Comparison of ENCODE assay signal across 10 cellular contexts in the genomic region with DNA sequence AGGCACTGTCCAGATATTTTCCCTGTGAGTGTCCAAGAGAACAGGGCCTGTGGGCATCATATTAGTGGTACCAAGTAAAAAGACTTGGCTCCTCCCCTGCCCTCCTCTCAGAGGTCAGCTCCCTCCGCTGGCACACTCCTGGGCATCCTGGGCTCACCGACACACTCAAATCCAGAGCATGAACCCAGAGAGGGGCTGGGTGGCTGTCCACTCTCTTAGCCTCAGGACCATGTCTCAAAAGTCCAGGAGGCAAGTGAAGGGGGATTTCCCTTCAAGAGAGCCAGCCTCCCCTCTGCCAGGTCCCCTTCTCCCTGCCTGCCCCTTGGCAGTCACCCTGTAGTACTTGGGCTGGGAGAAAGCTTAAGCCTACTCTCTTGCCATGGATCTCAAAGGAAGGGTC. TPM values are rescaled to one million over a fixed set of nuclear protein-coding genes. Genes with fewer than 3 reads are reported as not detected.
A peak's percentile ranks its signal among the peaks of the same experiment; 100 is the strongest.
DNase-seq lines count a peak whose midpoint lies in the region; ATAC-seq, FAIRE-seq and TF ChIP-seq lines count a peak whose summit lies in the region.
"Had no signal": no experiment of that assay in that cellular context is flagged by ENCODE, and none has a peak within 500 bp of the region (broad histone marks: within the 10 kb centered on the region; RNA-seq: fewer than 3 reads in every experiment).

No MANE protein-coding gene starts in this region.

- H4K20me1 ChIP-seq in H1 (replicated peaks in 1 of 2; ENCODE audit: control insufficient read depth in 1 of 2, insufficient read depth in 2 of 2, low read length in 2 of 2) = no peaks in the 10 kb centered on the region

- no peak overlapping the region for H3K23ac ChIP-seq in H1 (ENCODE audit: insufficient read length)

- no peak for ATAC-seq in Panc1

- no peak overlapping the region for H3K9ac ChIP-seq in H1 (replicated peaks in 1 of 4; ENCODE audit: extremely low read depth in 1 of 4, low read depth in 3 of 4, low read length in 3 of 4)

- H2BK5ac ChIP-seq in H1 (ENCODE audit: low read depth, low read length) = peak overlapping the region; percentile 56; the same call in 1 of the 2 replicates

- no peak for TF ChIP-seq EP300 in H1 (IDR thresholded peaks at IDR 0.05; ENCODE audit: borderline replicate concordance in 1 of 2, low read depth in 2 of 2, low read length in 2 of 2)
- no peak for TF ChIP-seq EP300 in ovary (IDR thresholded peaks at IDR 0.05)

- FAIRE-seq in H1 (lab: Jason Lieb, UNC) = no peak
- FAIRE-seq: G401.6 had no signal

- H3K23me2 ChIP-seq in H1 (ENCODE audit: low read depth, low read length) = peaks cover 17% of the 10 kb centered on the region

- H2AFZ ChIP-seq in H1 (ENCODE audit: low read length) = no peak overlapping the region

- CTCF ChIA-PET in Panc1 (lab: Charles Lee) (interaction anchor here (0.5 kb wide), 1 partner anchor 291 kb away, joined by 5 read pairs; the partner anchor contains the start of gene CBL), H1 (lab: Charles Lee; ENCODE audit: partially characterized antibody) (interaction anchor here (0.6 to 1.0 kb wide), 2 partner anchors 28 to 32 kb away, joined by 3 to 4 read pairs; partner anchors contain the start of gene CXCR5)

- H3K4me1 ChIP-seq in Panc1 (ENCODE audit: control insufficient read depth, insufficient read depth, low read length) (peaks cover 94% of the 10 kb centered on the region), H1 (replicated peaks in 1 of 4; ENCODE audit: control insufficient read depth in 3 of 4, insufficient read depth in 4 of 4, low read length in 3 of 4) (peaks cover 18 to 79% (median 73%) of the 10 kb centered on the region in 4 experiments), ovary (ENCODE audit: insufficient read depth) (peaks cover 60% of the 10 kb centered on the region)

- no peaks in the 10 kb centered on the region for H3K27me3 ChIP-seq in Panc1 (ENCODE audit: control insufficient read depth, insufficient read depth, low read length)
- H3K27me3 ChIP-seq in H1 (replicated peaks in 1 of 4; ENCODE audit: control insufficient read depth in 3 of 4, extremely low read depth in 1 of 4, insufficient read depth in 3 of 4, low read length in 3 of 4) = no peaks in the 10 kb centered on the region
- no peaks in the 10 kb centered on the region for H3K27me3 ChIP-seq in ovary

- no peak for TF ChIP-seq RAD21 in H1 (IDR thresholded peaks at IDR 0.05 in 1 of 2, conservative IDR thresholded peaks at IDR 0.05 in 1 of 2; ENCODE audit: low read depth in 2 of 2, low read length in 2 of 2)

- H4K91ac ChIP-seq in H1 (replicated peaks; ENCODE audit: insufficient read length, low read length) = peak overlapping the region; percentile 25

- no peak overlapping the region for H2BK20ac ChIP-seq in H1 (ENCODE audit: low read length)

- in situ Hi-C loops in Panc1 (cut with HindIII; ENCODE audit: low pct_unique_long_range_greater_than_20kb, low sequenced_read_pairs) = no loop called here

- no peak overlapping the region for H3K4me3 ChIP-seq in Panc1 (ENCODE audit: low read depth in 2 of 2, low read length in 2 of 2)
- no peak overlapping the region for H3K4me3 ChIP-seq in H1 (ENCODE audit: extremely low read depth in 1 of 4, insufficient read depth in 2 of 4, low read depth in 3 of 4, low read length in 4 of 4)
- H3K4me3 ChIP-seq in ovary = no peak overlapping the region

- H3K56ac ChIP-seq in H1 (replicated peaks; ENCODE audit: insufficient read length, low read depth, low read length) = no peak overlapping the region

- no TSS peak for BruUV-seq in Panc1 (replicated peaks; lab: Mats Ljungman, UMichigan)

- no peak overlapping the region for H3K4ac ChIP-seq in H1 (replicated peaks; ENCODE audit: insufficient read length, low read depth, low read length)

- H3K9me3 ChIP-seq in Panc1 (ENCODE audit: control insufficient read depth, insufficient read depth, low read depth, low read length) (no peaks in the 10 kb centered on the region), H1 (ENCODE audit: insufficient read depth in 2 of 2, low read depth in 1 of 2, low read length in 1 of 2) (no peaks in the 10 kb centered on the region), ovary (no peaks in the 10 kb centered on the region)

- no peak overlapping the region for H3K14ac ChIP-seq in H1 (ENCODE audit: insufficient read length)

- H2BK120ac ChIP-seq in H1 (replicated peaks; ENCODE audit: low read depth, low read length) = no peak overlapping the region

- H4K8ac ChIP-seq in H1 (ENCODE audit: extremely low read depth, insufficient read depth, low read length) = no peak overlapping the region; the same call in 1 of the 2 replicates

- H3K18ac ChIP-seq in H1 (ENCODE audit: extremely low read depth, low read length) = peak overlapping the region; percentile 62; the same call in 1 of the 2 replicates

- H3K79me1 ChIP-seq in H1 (ENCODE audit: low read depth, low read length) = peaks cover 10% of the 10 kb centered on the region

- no peak for TF ChIP-seq POLR2A in H1 (IDR thresholded peaks at IDR 0.05; ENCODE audit: control extremely low read depth in 1 of 2, low read depth in 2 of 2, low read length in 2 of 2)
- TF ChIP-seq POLR2A in ovary (IDR thresholded peaks at IDR 0.05) = no peak

- TF ChIP-seq CTCF in C4-2B (conservative IDR thresholded peaks at IDR 0.05) (no peak), Panc1 (IDR thresholded peaks at IDR 0.05) (no peak), H1 (IDR thresholded peaks at IDR 0.05; ENCODE audit: control extremely low read depth in 1 of 3, insufficient read depth in 1 of 3, low read depth in 1 of 3, low read length in 3 of 3) (no peak), ovary (IDR thresholded peaks at IDR 0.05) (no peak)

- H3K36me3 ChIP-seq in Panc1 (ENCODE audit: control insufficient read depth, insufficient read depth, low read length) (peaks cover 3% of the 10 kb centered on the region), H1 (ENCODE audit: control insufficient read depth in 2 of 4, insufficient read depth in 4 of 4, low read length in 3 of 4) (no peaks in the 10 kb centered on the region), ovary (no peaks in the 10 kb centered on the region)

- 0 out of 2 replicates have a peak overlapping the region, but pooled peaks have one; percentile 54 for H2AK5ac ChIP-seq in H1 (ENCODE audit: low read depth, low read length)

- no peak overlapping the region for H4K5ac ChIP-seq in H1 (ENCODE audit: insufficient read length, low read depth, low read length)

- POLR2A ChIA-PET in Panc1 (lab: Charles Lee) = no interaction called here
- POLR2A ChIA-PET in H1 (lab: Charles Lee; ENCODE audit: partially characterized antibody) = interaction anchor here (0.6 to 10.7 kb wide), 4 partner anchors 20 to 292 kb away, joined by 3 to 101 read pairs (median 32); partner anchors contain the start of gene DDX6

- WGBS in H1 (ENCODE audit: extremely low coverage in 1 of 2, insufficient coverage in 1 of 2, insufficient read length in 1 of 2, insufficient replicate concordance in 2 of 2, low coverage in 1 of 2, low lambda C conversion rate in 2 of 2, missing lambda C conversion rate in 1 of 2), 2 experiments = 88% methylated on average over 2 of the region's 2 CpGs; no CpG with 5 or more reads in 1 of the 2 experiments
- 78 to 83% (median 82%) methylated on average over 2 of the region's 2 CpGs for WGBS in ovary, 3 donors

- DNase-seq in Panc1 (ENCODE audit: low read depth, low spot score) = no peak
- DNase-seq in H1 (ENCODE audit: low read depth in 1 of 2, low spot score in 2 of 2) = no peak
- DNase-seq in ovary = no peak
- DNase-seq in amygdala (lab: John Stamatoyannopoulos, UW) = no peak
- no peak for DNase-seq in dedifferentiated amniotic fluid mesenchymal stem cell (ENCODE audit: extremely low spot score)
- DNase-seq in NCI-H1105 treated with DMSO at 0.1 percent for 48 hours (lab: John Stamatoyannopoulos, UW) = no peak
- DNase-seq in 8988T = no peak
- DNase-seq: stimulated activated CD4-positive, alpha-beta T cell treated with anti-CD3 and anti-CD28 coated beads, Interleukin-2, amount 100 ng/mL, for 48 hours had no signal

- peaks cover 0 to 76% of the 10 kb centered on the region in 2 experiments; a peak in 3 of 4 replicates for H3K79me2 ChIP-seq in H1 (ENCODE audit: control insufficient read depth in 1 of 2, insufficient read depth in 2 of 2, low read length in 2 of 2)

- H2BK15ac ChIP-seq in H1 (ENCODE audit: low read length) = peak overlapping the region; percentile 75; the same call in 1 of the 2 replicates

- 0 out of 2 replicates have a peak overlapping the region, but pooled peaks have one; percentile 4 for H2BK12ac ChIP-seq in H1 (ENCODE audit: low read depth, low read length)

- H3K27ac ChIP-seq in C4-2B (peak overlapping the region; percentile 98), Panc1 (ENCODE audit: low read length) (peak overlapping the region; percentile 99), H1 (ENCODE audit: low read depth, low read length) (no peak overlapping the region), ovary (peak overlapping the region; percentile 89 to 94)

- intact Hi-C loops in Panc1 (cut with micrococcal nuclease; ENCODE audit: unreplicated experiment) = no loop called here
- intact Hi-C loops in ovary (cut with DNase I) = no loop called here

- no peak overlapping the region for H3K4me2 ChIP-seq in H1 (ENCODE audit: insufficient read depth in 1 of 2, low read depth in 2 of 2, low read length in 2 of 2)

RNA-seq across cellular contexts. Expression of gene BCL9L, which starts 10.3 kb away (rescaled TPM):
- total RNA-seq in Panc1 (2021; ENCODE audit: unreplicated experiment) = 234 TPM
- 207 TPM for polyA plus RNA-seq in Panc1 (2012; ENCODE audit: insufficient read length)
- total RNA-seq in H1 (2021; fragmentation: NEBNext Ultra II Directional; extraction: Animal tissue kit (Norgen Biotek cat#: 25700)) = 57.8 and 58.2 TPM in 2 replicates
- polyA plus RNA-seq in H1 (2011; rRNA removed) = 6.2 and 15.7 TPM in 2 replicates
- 4.4 TPM for polyA plus RNA-seq in H1 (2011; cell fraction: cytosol; rRNA removed)
- 29.6 TPM for polyA plus RNA-seq in H1 (2011; cell fraction: nucleus; rRNA removed)
- polyA plus RNA-seq in H1 (2012, experiment 1 of 2) = 40.7 to 56.9 TPM (median 45.3 TPM) in 4 replicates
- 18.6 TPM for polyA plus RNA-seq in H1 (2012, experiment 2 of 2)
- 62.5 TPM for polyA plus RNA-seq in H1 (2013, experiment 1 of 2)
- 58.3 TPM for polyA plus RNA-seq in H1 (2013, experiment 2 of 2)
- polyA minus RNA-seq in H1 (2011; rRNA and poly(A)+ RNA removed) = 4.8 and 6.3 TPM in 2 replicates
- 31.1 TPM for polyA minus RNA-seq in H1 (2011; cell fraction: cytosol; rRNA and poly(A)+ RNA removed)
- polyA minus RNA-seq in H1 (2011; cell fraction: nucleus; rRNA and poly(A)+ RNA removed) = 20.6 TPM
- 100 to 1,000 TPM in 1 of 7 donors, 10 to 100 TPM in 6; 12.9 to 145 (median 79.9) TPM for total RNA-seq in ovary
- polyA plus RNA-seq in ovary = 10 to 100 TPM in 1 of 2 donors, 1 to 10 TPM in 1; 5.5 to 31.2 TPM

RNA-seq across cellular contexts. Expression of gene CXCR5, which starts 31.7 kb away (rescaled TPM):
- total RNA-seq in Panc1 (2021; ENCODE audit: unreplicated experiment) = not detected
- not detected for polyA plus RNA-seq in Panc1 (2012; ENCODE audit: insufficient read length)
- not detected in 2 replicates for total RNA-seq in H1 (2021; fragmentation: NEBNext Ultra II Directional; extraction: Animal tissue kit (Norgen Biotek cat#: 25700))
- not detected in 2 replicates for polyA plus RNA-seq in H1 (2011; rRNA removed)
- not detected for polyA plus RNA-seq in H1 (2011; cell fraction: cytosol; rRNA removed)
- polyA plus RNA-seq in H1 (2011; cell fraction: nucleus; rRNA removed) = not detected
- polyA plus RNA-seq in H1 (2012, experiment 1 of 2) = not detected in 4 replicates
- not detected for polyA plus RNA-seq in H1 (2012, experiment 2 of 2)
- polyA plus RNA-seq in H1 (2013, experiment 1 of 2) = not detected
- polyA plus RNA-seq in H1 (2013, experiment 2 of 2) = not detected
- not detected in 2 replicates for polyA minus RNA-seq in H1 (2011; rRNA and poly(A)+ RNA removed)
- polyA minus RNA-seq in H1 (2011; cell fraction: cytosol; rRNA and poly(A)+ RNA removed) = not detected
- polyA minus RNA-seq in H1 (2011; cell fraction: nucleus; rRNA and poly(A)+ RNA removed) = not detected
- under 1 TPM in 1 of 7 donors, not detected in 6; 0.05 TPM for total RNA-seq in ovary
- polyA plus RNA-seq in ovary = under 1 TPM in 1 of 2 donors, not detected in 1; 0.17 TPM

RNA-seq across cellular contexts. Expression of gene UPK2, which starts 40.7 kb away (rescaled TPM):
- total RNA-seq in Panc1 (2021; ENCODE audit: unreplicated experiment) (0.92 TPM), ovary (not detected)
- polyA plus RNA-seq in Panc1 (2012; ENCODE audit: insufficient read length) = 4.6 TPM
- not detected in 2 replicates for total RNA-seq in H1 (2021; fragmentation: NEBNext Ultra II Directional; extraction: Animal tissue kit (Norgen Biotek cat#: 25700))
- polyA plus RNA-seq in H1 (2011; rRNA removed) (0.76 and 1.8 TPM in 2 replicates), ovary (under 1 TPM in 1 of 2 donors, not detected in 1; 0.13 TPM)
- 0.34 TPM for polyA plus RNA-seq in H1 (2011; cell fraction: cytosol; rRNA removed)
- polyA plus RNA-seq in H1 (2011; cell fraction: nucleus; rRNA removed) = 0.43 TPM
- 0.36 to 0.88 TPM (median 0.56 TPM) in 4 replicates for polyA plus RNA-seq in H1 (2012, experiment 1 of 2)
- 0.21 TPM for polyA plus RNA-seq in H1 (2012, experiment 2 of 2)
- polyA plus RNA-seq in H1 (2013, experiment 1 of 2) = 0.65 TPM
- polyA plus RNA-seq in H1 (2013, experiment 2 of 2) = 0.37 TPM
- not detected in 2 replicates for polyA minus RNA-seq in H1 (2011; rRNA and poly(A)+ RNA removed)
- not detected for polyA minus RNA-seq in H1 (2011; cell fraction: cytosol; rRNA and poly(A)+ RNA removed)
- polyA minus RNA-seq in H1 (2011; cell fraction: nucleus; rRNA and poly(A)+ RNA removed) = not detected

RNA-seq across cellular contexts. Expression of gene FOXR1, which starts 56.2 kb away (rescaled TPM):
- total RNA-seq in Panc1 (2021; ENCODE audit: unreplicated experiment) (not detected), ovary (not detected)
- not detected for polyA plus RNA-seq in Panc1 (2012; ENCODE audit: insufficient read length)
- total RNA-seq in H1 (2021; fragmentation: NEBNext Ultra II Directional; extraction: Animal tissue kit (Norgen Biotek cat#: 25700)) = not detected in 2 replicates
- polyA plus RNA-seq in H1 (2011; rRNA removed) (not detected in 2 replicates), ovary (1 to 10 TPM in 1 of 2 donors, not detected in 1; 1.7 TPM)
- polyA plus RNA-seq in H1 (2011; cell fraction: cytosol; rRNA removed) = not detected
- polyA plus RNA-seq in H1 (2011; cell fraction: nucleus; rRNA removed) = not detected
- polyA plus RNA-seq in H1 (2012, experiment 1 of 2) = not detected in 4 replicates
- not detected for polyA plus RNA-seq in H1 (2012, experiment 2 of 2)
- not detected for polyA plus RNA-seq in H1 (2013, experiment 1 of 2)
- not detected for polyA plus RNA-seq in H1 (2013, experiment 2 of 2)
- not detected in 2 replicates for polyA minus RNA-seq in H1 (2011; rRNA and poly(A)+ RNA removed)
- polyA minus RNA-seq in H1 (2011; cell fraction: cytosol; rRNA and poly(A)+ RNA removed) = not detected
- not detected for polyA minus RNA-seq in H1 (2011; cell fraction: nucleus; rRNA and poly(A)+ RNA removed)
